In genomic region chr19:11420894-11421606, GRCh38 we compare ENCODE assay signal across 6 cellular contexts. TPM values are rescaled to one million over a fixed set of nuclear protein-coding genes. Genes with fewer than 3 reads are reported as not detected.
DNase-seq lines count a peak whose midpoint lies in the region; ATAC-seq and TF ChIP-seq lines count a peak whose summit lies in the region.

No MANE protein-coding gene starts in this region.

- no peak for TF ChIP-seq CTCF in PC-3 (conservative IDR thresholded peaks at IDR 0.05; ENCODE audit: low read depth, low read length)

- POLR2A ChIA-PET in PC-3 (lab: Charles Lee; ENCODE audit: unreplicated experiment), result no interaction called here

- H3K4me3 ChIP-seq in mesodermal cell (ENCODE audit: extremely low read depth, insufficient read depth, low read length, poor library complexity, severe bottlenecking) (peak overlapping the region; percentile 27), PC-3 (ENCODE audit: low read length) (no peak overlapping the region)

- peak overlapping the region; percentile 22 for H3K4me3 Mint-ChIP-seq in activated T-helper 1 cell treated with anti-CD3 and anti-CD28 coated beads, Interleukin-12 subunit alpha, Interleukin-12 subunit beta, Interleukin-2, Interleukin-4 antibody, amounts not matched to agents 30 ng/mL and 10 ng/mL and 1 ng/mL, durations not matched to agents 14 hours and 24 hours and 36 hours

- peaks cover 7% of the 10 kb centered on the region for H3K9me3 ChIP-seq in mesodermal cell (ENCODE audit: control insufficient read depth, low read length)
- no peaks in the 10 kb centered on the region for H3K9me3 ChIP-seq in PC-3 (ENCODE audit: low read length)

- no peak overlapping the region for H2AFZ ChIP-seq in PC-3 (ENCODE audit: low read length)

- H3K4me1 Mint-ChIP-seq in activated T-helper 1 cell treated with anti-CD3 and anti-CD28 coated beads, Interleukin-12 subunit alpha, Interleukin-12 subunit beta, Interleukin-2, Interleukin-4 antibody, amounts not matched to agents 30 ng/mL and 10 ng/mL and 1 ng/mL, durations not matched to agents 14 hours and 24 hours and 36 hours (ENCODE audit: low read depth), result peaks cover 31% of the 10 kb centered on the region

- no peaks in the 10 kb centered on the region for H3F3A ChIP-seq in PC-3 (ENCODE audit: low read length, unreplicated experiment)

- peaks cover 65% of the 10 kb centered on the region for H3K27me3 Mint-ChIP-seq in activated T-helper 1 cell treated with anti-CD3 and anti-CD28 coated beads, Interleukin-12 subunit alpha, Interleukin-12 subunit beta, Interleukin-2, Interleukin-4 antibody, amounts not matched to agents 30 ng/mL and 10 ng/mL and 1 ng/mL, durations not matched to agents 14 hours and 24 hours and 36 hours (ENCODE audit: insufficient read depth)

- no TSS peak for BruUV-seq in PC-3 (replicated peaks; lab: Mats Ljungman, UMichigan)

- H3K4me2 ChIP-seq in PC-3 (ENCODE audit: low read length), result no peak overlapping the region

- 21 to 22% methylated on average over 15 to 18 of the region's 28 CpGs for WGBS in mesodermal cell (ENCODE audit: insufficient coverage in 2 of 2), 2 experiments

- no peaks in the 10 kb centered on the region for H3K79me2 ChIP-seq in PC-3 (ENCODE audit: low read length)

- H4K20me1 ChIP-seq in PC-3 (ENCODE audit: low read length), result no peaks in the 10 kb centered on the region

- intact Hi-C loops in activated T-helper 1 cell treated with anti-CD3 and anti-CD28 coated beads, Interleukin-12 subunit alpha, Interleukin-12 subunit beta, Interleukin-2, Interleukin-4 antibody, amounts not matched to agents 30 ng/mL and 10 ng/mL and 1 ng/mL, durations not matched to agents 14 hours and 24 hours and 36 hours (cut with micrococcal nuclease), result loop anchor here (5.0 kb wide), 1 partner anchor 61 kb away; the partner anchor contains the start of gene ELAVL3
- intact Hi-C loops in PC-3 (cut with micrococcal nuclease), result no loop called here

- H3K9me3 Mint-ChIP-seq in activated T-helper 1 cell treated with anti-CD3 and anti-CD28 coated beads, Interleukin-12 subunit alpha, Interleukin-12 subunit beta, Interleukin-2, Interleukin-4 antibody, amounts not matched to agents 30 ng/mL and 10 ng/mL and 1 ng/mL, durations not matched to agents 14 hours and 24 hours and 36 hours, result no peaks in the 10 kb centered on the region

- H3K36me3 ChIP-seq in mesodermal cell (ENCODE audit: control insufficient read depth, insufficient read depth, low read length) (no peaks in the 10 kb centered on the region), PC-3 (ENCODE audit: low read depth, low read length) (no peaks in the 10 kb centered on the region)

- CTCF ChIA-PET in PC-3 (lab: Charles Lee), result interaction anchor here (0.5 to 1.9 kb wide), 3 partner anchors 14 to 40 kb away, joined by 4 to 6 read pairs (median 4); partner anchors contain the start of genes ODAD3 and PRKCSH

- ATAC-seq in PC-3 (no peak), GM21576 (IDR thresholded peaks at IDR 0.05; ENCODE audit: unreplicated experiment) (no peak)

- H3K36me3 Mint-ChIP-seq in activated T-helper 1 cell treated with anti-CD3 and anti-CD28 coated beads, Interleukin-12 subunit alpha, Interleukin-12 subunit beta, Interleukin-2, Interleukin-4 antibody, amounts not matched to agents 30 ng/mL and 10 ng/mL and 1 ng/mL, durations not matched to agents 14 hours and 24 hours and 36 hours (ENCODE audit: low read depth), result no peaks in the 10 kb centered on the region

- no peaks in the 10 kb centered on the region for H3K27me3 ChIP-seq in PC-3 (ENCODE audit: low read length)

- no peak overlapping the region for H3K27ac Mint-ChIP-seq in activated T-helper 1 cell treated with anti-CD3 and anti-CD28 coated beads, Interleukin-12 subunit alpha, Interleukin-12 subunit beta, Interleukin-2, Interleukin-4 antibody, amounts not matched to agents 30 ng/mL and 10 ng/mL and 1 ng/mL, durations not matched to agents 14 hours and 24 hours and 36 hours

- DNase-seq in CD1c-positive myeloid dendritic cell (ENCODE audit: extremely low spot score) (peak; percentile 40), PC-3 (no peak), NCI-H82 treated with DMSO at 0.1 percent for 48 hours (lab: John Stamatoyannopoulos, UW; ENCODE audit: unreplicated experiment) (no peak)
- no peak for DNase-seq in activated T-helper 1 cell treated with anti-CD3 and anti-CD28 coated beads, Interleukin-12 subunit alpha, Interleukin-12 subunit beta, Interleukin-2, Interleukin-4 antibody, amounts not matched to agents 30 ng/mL and 10 ng/mL and 1 ng/mL, durations not matched to agents 14 hours and 24 hours and 36 hours (ENCODE audit: low spot score)

- no peak overlapping the region for H3K27ac ChIP-seq in mesodermal cell (ENCODE audit: low read depth, low read length, severe bottlenecking)
- H3K27ac ChIP-seq in PC-3 (ENCODE audit: low read length), result no peak overlapping the region

- H3K9ac ChIP-seq in PC-3 (ENCODE audit: low read length), result no peak overlapping the region

- peaks cover 12% of the 10 kb centered on the region for H3K4me1 ChIP-seq in mesodermal cell (ENCODE audit: control insufficient read depth, insufficient read depth, low read length, poor library complexity, severe bottlenecking)
- no peaks in the 10 kb centered on the region for H3K4me1 ChIP-seq in PC-3 (ENCODE audit: insufficient read depth, low read length)

- no peaks in the 10 kb centered on the region for H3K9me2 ChIP-seq in PC-3 (replicated peaks; ENCODE audit: low read length)

RNA-seq across cellular contexts. Expression of gene RGL3, which starts 1.9 kb away (rescaled TPM):
- total RNA-seq in activated T-helper 1 cell treated with anti-CD3 and anti-CD28 coated beads, Interleukin-12 subunit alpha, Interleukin-12 subunit beta, Interleukin-2, Interleukin-4 antibody, amounts not matched to agents 30 ng/mL and 10 ng/mL and 1 ng/mL, durations not matched to agents 14 hours and 24 hours and 36 hours, result not detected in 2 replicates
- 3.4 TPM for polyA plus RNA-seq in mesodermal cell (2013, experiment 1 of 2)
- 2.5 TPM for polyA plus RNA-seq in mesodermal cell (2013, experiment 2 of 2)
- total RNA-seq in PC-3 (2014; rRNA removed), result 23.5 and 24.2 TPM in 2 replicates

RNA-seq across cellular contexts. Expression of gene ODAD3, which starts 13.9 kb away (rescaled TPM):
- not detected in 2 replicates for total RNA-seq in activated T-helper 1 cell treated with anti-CD3 and anti-CD28 coated beads, Interleukin-12 subunit alpha, Interleukin-12 subunit beta, Interleukin-2, Interleukin-4 antibody, amounts not matched to agents 30 ng/mL and 10 ng/mL and 1 ng/mL, durations not matched to agents 14 hours and 24 hours and 36 hours
- polyA plus RNA-seq in mesodermal cell (2013, experiment 1 of 2), result 2.0 TPM
- polyA plus RNA-seq in mesodermal cell (2013, experiment 2 of 2), result 2.2 TPM
- total RNA-seq in PC-3 (2014; rRNA removed), result 0.52 and 3.9 TPM in 2 replicates

RNA-seq across cellular contexts. Expression of gene PRKCSH, which starts 14.4 kb away (rescaled TPM):
- 322 and 334 TPM in 2 replicates for total RNA-seq in activated T-helper 1 cell treated with anti-CD3 and anti-CD28 coated beads, Interleukin-12 subunit alpha, Interleukin-12 subunit beta, Interleukin-2, Interleukin-4 antibody, amounts not matched to agents 30 ng/mL and 10 ng/mL and 1 ng/mL, durations not matched to agents 14 hours and 24 hours and 36 hours
- 500 TPM for polyA plus RNA-seq in mesodermal cell (2013, experiment 1 of 2)
- polyA plus RNA-seq in mesodermal cell (2013, experiment 2 of 2), result 387 TPM
- total RNA-seq in PC-3 (2014; rRNA removed), result 222 and 266 TPM in 2 replicates

RNA-seq across cellular contexts. Expression of gene EPOR, which starts 36.9 kb away (rescaled TPM):
- 7.3 and 7.9 TPM in 2 replicates for total RNA-seq in activated T-helper 1 cell treated with anti-CD3 and anti-CD28 coated beads, Interleukin-12 subunit alpha, Interleukin-12 subunit beta, Interleukin-2, Interleukin-4 antibody, amounts not matched to agents 30 ng/mL and 10 ng/mL and 1 ng/mL, durations not matched to agents 14 hours and 24 hours and 36 hours
- polyA plus RNA-seq in mesodermal cell (2013, experiment 1 of 2), result 15.2 TPM
- polyA plus RNA-seq in mesodermal cell (2013, experiment 2 of 2), result 16.7 TPM
- total RNA-seq in PC-3 (2014; rRNA removed), result 23.0 and 23.2 TPM in 2 replicates

RNA-seq across cellular contexts. Expression of gene SWSAP1, which starts 46.6 kb away (rescaled TPM):
- 3.2 and 3.9 TPM in 2 replicates for total RNA-seq in activated T-helper 1 cell treated with anti-CD3 and anti-CD28 coated beads, Interleukin-12 subunit alpha, Interleukin-12 subunit beta, Interleukin-2, Interleukin-4 antibody, amounts not matched to agents 30 ng/mL and 10 ng/mL and 1 ng/mL, durations not matched to agents 14 hours and 24 hours and 36 hours
- polyA plus RNA-seq in mesodermal cell (2013, experiment 1 of 2), result 1.6 TPM
- polyA plus RNA-seq in mesodermal cell (2013, experiment 2 of 2), result 1.4 TPM
- 5.2 and 6.1 TPM in 2 replicates for total RNA-seq in PC-3 (2014; rRNA removed)

Comparison
In these comparisons a context has a peak if more than half of its experiments do, and no peak if none do; other contexts are left out.
1. RNA of gene RGL3, which starts 1.9 kb away (total RNA-seq): 23.5 to 24.2 TPM in PC-3; not detected in activated T-helper 1 cell treated with anti-CD3 and anti-CD28 coated beads, Interleukin-12 subunit alpha, Interleukin-12 subunit beta, Interleukin-2, Interleukin-4 antibody, amounts not matched to agents 30 ng/mL and 10 ng/mL and 1 ng/mL, durations not matched to agents 14 hours and 24 hours and 36 hours; every median in the first group is over 10 times any median in the second.